In genomic region chr10:101925027-101925426, GRCh38 we compare ENCODE assay signal across 33 cellular contexts.
"Had no signal": no experiment of that assay in that cellular context is flagged by ENCODE, and none has a peak within 500 bp of the region (broad histone marks: within the 10 kb centered on the region; RNA-seq: fewer than 3 reads in every experiment).

No MANE protein-coding gene starts in this region.

- H3K4me1 ChIP-seq: adrenal gland, ascending aorta, body of pancreas, breast epithelium had no signal

- H3K36me3 ChIP-seq: adrenal gland, ascending aorta, brain microvascular endothelial cell, breast epithelium, cardiac muscle cell had no signal

- FAIRE-seq: astrocyte, bronchial epithelial cell had no signal

- H3K4me3 ChIP-seq: adrenal gland, ascending aorta, body of pancreas, breast epithelium, cardiac muscle cell had no signal

- ATAC-seq: activated naive CD4-positive, alpha-beta T cell treated with anti-CD3 and anti-CD28 coated beads, Interleukin-2, amount 50 U/mL, for 72 hours; activated naive CD8-positive, alpha-beta T cell treated with anti-CD3 and anti-CD28 coated beads, Interleukin-2, amount 50 U/mL, for 24 hours; activated T-cell treated with anti-CD3 and anti-CD28 coated beads, Interleukin-2, amount 50 U/mL, for 4 hours; activated T-cell treated with anti-CD3 and anti-CD28 coated beads, Interleukin-2, amount 50 U/mL, for 72 hours; activated T-helper 17 cell treated with anti-CD3 and anti-CD28 coated beads, Interleukin-2, amount 50 U/mL, for 72 hours; body of pancreas had no signal

- DNase-seq: activated effector memory CD4-positive, alpha-beta T cell treated with anti-CD3 and anti-CD28 coated beads, Interleukin-2, amount 50 U/mL, for 16 hours; activated effector memory CD4-positive, alpha-beta T cell treated with Interleukin-2 at 50 U/mL for 16 hours; activated gamma-delta T cell; activated gamma-delta T cell treated with Interleukin-2 at 50 U/mL for 16 hours; activated naive CD4-positive, alpha-beta T cell; activated naive CD4-positive, alpha-beta T cell treated with anti-CD3 and anti-CD28 coated beads for 36 hours; activated naive CD4-positive, alpha-beta T cell treated with anti-CD3 and anti-CD28 coated beads, Interleukin-2, amount 10 ng/mL, durations not matched to agents 7 days and 5 days; activated naive CD4-positive, alpha-beta T cell treated with anti-CD3 and anti-CD28 coated beads, Interleukin-2, amount 50 U/mL, for 16 hours; activated naive CD8-positive, alpha-beta T cell treated with anti-CD3 and anti-CD28 coated beads for 36 hours; activated naive CD8-positive, alpha-beta T cell treated with anti-CD3 and anti-CD28 coated beads, Interleukin-2, amount 10 ng/mL, durations not matched to agents 7 days and 5 days; activated naive CD8-positive, alpha-beta T cell treated with anti-CD3 and anti-CD28 coated beads, Interleukin-2, amount 50 U/mL, for 24 hours; activated T-cell treated with anti-CD3 and anti-CD28 coated beads for 4 hours; activated T-cell treated with anti-CD3 and anti-CD28 coated beads, Interleukin-2, amount 50 U/mL, for 1 hour; activated T-cell treated with anti-CD3 and anti-CD28 coated beads, Interleukin-2, amount 50 U/mL, for 24 hours; activated T-cell treated with anti-CD3 and anti-CD28 coated beads, Interleukin-2, amount 50 U/mL, for 4 hours; activated T-cell treated with anti-CD3 and anti-CD28 coated beads, Interleukin-2, amount 50 U/mL, for 48 hours; activated T-cell treated with anti-CD3 and anti-CD28 coated beads, Interleukin-2, amount 50 U/mL, for 72 hours; adrenal gland; amniotic stem cell; amygdala; anterior cingulate cortex; body of pancreas; brain microvascular endothelial cell; caudate nucleus; central memory CD4-positive, alpha-beta T cell; cerebellar nuclear complex had no signal

- H3K27me3 ChIP-seq: adrenal gland, ascending aorta, body of pancreas, brain microvascular endothelial cell, breast epithelium, cardiac muscle cell had no signal

- H3K9me3 ChIP-seq: adrenal gland, ascending aorta, body of pancreas, breast epithelium had no signal

- H3K27ac ChIP-seq: adrenal gland, ascending aorta, body of pancreas, brain microvascular endothelial cell, breast epithelium, cardiac muscle cell had no signal
